15 cellular contexts compared by ENCODE assay signal in genomic region chr19:6761053-6761676, GRCh38. TPM values are rescaled to one million over a fixed set of nuclear protein-coding genes. Genes with fewer than 3 reads are reported as not detected.
DNase-seq lines count a peak whose midpoint lies in the region; ATAC-seq and TF ChIP-seq lines count a peak whose summit lies in the region.
"Had no signal": no experiment of that assay in that cellular context is flagged by ENCODE, and none has a peak within 500 bp of the region (broad histone marks: within the 10 kb centered on the region; RNA-seq: fewer than 3 reads in every experiment).

No MANE protein-coding gene starts in this region.

- H2AFZ ChIP-seq in HCT116 (ENCODE audit: low read depth, low read length, poor library complexity, severe bottlenecking) (no peak overlapping the region), SK-N-SH (ENCODE audit: low read depth) (no peak overlapping the region; the same call in 1 of the 2 replicates)

- H3K4me2 ChIP-seq in HCT116 (ENCODE audit: low read length) (no peak overlapping the region), SK-N-SH (no peak overlapping the region)
- H3K4me2 ChIP-seq: KMS-11 had no signal

- TF ChIP-seq POLR2A in HCT116 (IDR thresholded peaks at IDR 0.05; ENCODE audit: borderline replicate concordance, extremely low read depth, insufficient read depth, insufficient read length): no peak

- 37% methylated on average over 4 of the region's 4 CpGs for WGBS in SK-N-SH (ENCODE audit: low lambda C conversion rate)

- POLR2A ChIA-PET in HCT116 (lab: Charles Lee): no interaction called here
- POLR2A ChIA-PET in SK-N-SH (lab: Yijun Ruan, JAX): interaction anchor here (0.6 kb wide), 1 partner anchor 112 kb away, joined by 3 read pairs; no protein-coding TSS in a partner anchor

- H3K4me3 ChIP-seq in HCT116 (replicated peaks in 1 of 2; ENCODE audit: low read depth in 1 of 2, low read length in 2 of 2) (no peak overlapping the region), SK-N-SH (ENCODE audit: low read depth in 2 of 2, low read length in 1 of 2) (no peak overlapping the region)

- ATAC-seq in HCT116 (peak; percentile 49), left lobe of liver (peak; percentile 65), GM21529 (IDR thresholded peaks at IDR 0.05; ENCODE audit: unreplicated experiment) (no peak)

- CTCF ChIA-PET in HCT116 (lab: Charles Lee): no interaction called here
- CTCF ChIA-PET in SK-N-SH (lab: Yijun Ruan, JAX): interaction anchor here (0.9 kb wide), 1 partner anchor 45 kb away, joined by 3 read pairs; no protein-coding TSS in a partner anchor

- H3K36me3 ChIP-seq in HCT116 (ENCODE audit: control insufficient read depth in 1 of 2, insufficient read depth in 2 of 2, low read length in 2 of 2) (peaks cover 7 to 29% of the 10 kb centered on the region in 2 experiments; a peak in 2 of 4 replicates), SK-N-SH (replicated peaks in 1 of 2; ENCODE audit: control insufficient read depth in 1 of 2, insufficient read depth in 2 of 2, low read length in 1 of 2) (no peaks in the 10 kb centered on the region)

- peaks cover under 1% of the 10 kb centered on the region for H3F3A ChIP-seq in SK-N-SH (replicated peaks; ENCODE audit: insufficient read depth)

- peaks cover 27 to 34% of the 10 kb centered on the region in 2 experiments for H3K4me1 ChIP-seq in HCT116 (ENCODE audit: control insufficient read depth in 1 of 2, insufficient read depth in 2 of 2, low read length in 2 of 2)
- H3K4me1 ChIP-seq in SK-N-SH (ENCODE audit: control insufficient read depth in 1 of 2, insufficient read depth in 2 of 2, low read depth in 1 of 2, low read length in 1 of 2): no peaks in the 10 kb centered on the region; a peak in 1 of 4 replicates

- intact Hi-C loops in HCT116 (cut with micrococcal nuclease): no loop called here

- H3K79me2 ChIP-seq in HCT116 (ENCODE audit: insufficient read depth, low read length) (peaks cover 58% of the 10 kb centered on the region), SK-N-SH (ENCODE audit: insufficient read depth) (no peaks in the 10 kb centered on the region)

- no peaks in the 10 kb centered on the region for H3K9me3 ChIP-seq in HCT116 (ENCODE audit: control insufficient read depth in 1 of 2, insufficient read depth in 1 of 2, low read depth in 1 of 2, low read length in 2 of 2)
- H3K9me3 ChIP-seq in SK-N-SH: no peaks in the 10 kb centered on the region

- no peak overlapping the region for H3K9ac ChIP-seq in HCT116 (ENCODE audit: low read length)
- H3K9ac ChIP-seq in SK-N-SH: no peak overlapping the region
- H3K9ac ChIP-seq: KMS-11 had no signal

- H3K27ac ChIP-seq in HCT116 (ENCODE audit: low read depth, low read length) (no peak overlapping the region), SK-N-SH (ENCODE audit: low read depth in 2 of 2, low read length in 1 of 2) (no peak overlapping the region)
- H3K27ac ChIP-seq: 22Rv1, KMS-11 had no signal

- TF ChIP-seq CTCF in HCT116 (IDR thresholded peaks at IDR 0.05 in 2 of 3, conservative IDR thresholded peaks at IDR 0.05 in 1 of 3; ENCODE audit: borderline replicate concordance in 1 of 3, insufficient read depth in 1 of 3, low read depth in 2 of 3, low read length in 2 of 3) (no peak), SK-N-SH (IDR thresholded peaks at IDR 0.05) (no peak)

- TF ChIP-seq EP300 in SK-N-SH (IDR thresholded peaks at IDR 0.05; ENCODE audit: borderline replicate concordance in 1 of 2, low read depth in 1 of 2, low read length in 1 of 2): no peak

- H4K20me1 ChIP-seq in HCT116 (ENCODE audit: insufficient read depth): no peaks in the 10 kb centered on the region
- no peaks in the 10 kb centered on the region for H4K20me1 ChIP-seq in SK-N-SH (ENCODE audit: insufficient read depth)

- TF ChIP-seq RAD21 in HCT116 (IDR thresholded peaks at IDR 0.05; ENCODE audit: low read depth) (no peak), SK-N-SH (IDR thresholded peaks at IDR 0.05; ENCODE audit: low read length) (no peak)

- DNase-seq in DMS 273 (lab: John Stamatoyannopoulos, UW; ENCODE audit: unreplicated experiment) (peak; percentile 34), DMS 273 treated with DMSO at 0.1 percent for 48 hours (lab: John Stamatoyannopoulos, UW) (no peak), HCT116 (ENCODE audit: low read depth, low spot score) (no peak), SK-N-SH (peak; percentile 77), left lobe of liver (ENCODE audit: low spot score) (no peak), NCI-H69 (lab: John Stamatoyannopoulos, UW) (no peak), cerebellar cortex (ENCODE audit: low spot score) (no peak)
- DNase-seq: activated T-cell treated with anti-CD3 and anti-CD28 coated beads, Interleukin-2, amount 50 U/mL, for 1 hour; DMS79; natural killer cell; NCI-H526 had no signal

- RAD21 ChIA-PET in HCT116 (lab: Charles Lee; ENCODE audit: low non-redundant PET in 1 of 2, low total read pairs in 2 of 2, uncharacterized antibody in 2 of 2, unreplicated experiment in 2 of 2): no interaction called here

- H3K27me3 ChIP-seq in HCT116 (ENCODE audit: insufficient read depth, low read length): no peaks in the 10 kb centered on the region
- no peaks in the 10 kb centered on the region for H3K27me3 ChIP-seq in SK-N-SH (ENCODE audit: insufficient read depth)

- no peaks in the 10 kb centered on the region for H3K9me2 ChIP-seq in HCT116 (ENCODE audit: insufficient read depth)
- no peaks in the 10 kb centered on the region for H3K9me2 ChIP-seq in SK-N-SH

- BruUV-seq in HCT116 (replicated peaks; lab: Mats Ljungman, UMichigan): no TSS peak

TF ChIP-seq in HCT116, 20 proteins besides CTCF, POLR2A, EP300 and RAD21:
- TF ChIP-seq FOSL1 (IDR thresholded peaks at IDR 0.05; ENCODE audit: low read depth) (no peak), JUND (IDR thresholded peaks at IDR 0.05) (no peak), SP1 (IDR thresholded peaks at IDR 0.05; ENCODE audit: low read depth) (peak; percentile 23; the same call in 1 of the 2 replicates)

TF ChIP-seq in SK-N-SH, 30 proteins besides CTCF, POLR2A, EP300 and RAD21:
- TF ChIP-seq USF1 (IDR thresholded peaks at IDR 0.05; ENCODE audit: borderline replicate concordance, low read depth) (peak; percentile 90), JUND (IDR thresholded peaks at IDR 0.05) (no peak), PBX3 (IDR thresholded peaks at IDR 0.05) (peak; percentile 52)
TF ChIP-seq in SK-N-SH: peak in this region for 2.

RNA-seq across cellular contexts. Expression of gene SH2D3A, which starts 6.1 kb away (rescaled TPM):
- total RNA-seq in HCT116 (2021; ENCODE audit: unreplicated experiment): 75.7 TPM
- 57.7 and 67.0 TPM in 2 replicates for polyA plus RNA-seq in HCT116 (2012)
- 0.35 and 0.42 TPM in 2 replicates for polyA plus RNA-seq in SK-N-SH (2012; rRNA removed)
- polyA plus RNA-seq in SK-N-SH (2012; cell fraction: cytosol; rRNA removed): 0.10 and 0.17 TPM in 2 replicates
- 1.2 and 1.4 TPM in 2 replicates for polyA plus RNA-seq in SK-N-SH (2012; cell fraction: nucleus; rRNA removed)
- 1.1 TPM for total RNA-seq in left lobe of liver
- total RNA-seq: fibroblast of lung had no signal
- polyA plus RNA-seq: fibroblast of lung had no signal

RNA-seq across cellular contexts. Expression of gene VAV1, which starts 11.3 kb away (rescaled TPM):
- total RNA-seq in HCT116 (2021; ENCODE audit: unreplicated experiment) (20.6 TPM), left lobe of liver (3.1 TPM)
- 37.2 and 37.3 TPM in 2 replicates for polyA plus RNA-seq in HCT116 (2012)
- 0.02 TPM in 1 of 2 replicates, not detected in the other for polyA plus RNA-seq in SK-N-SH (2012; rRNA removed)
- not detected in 2 replicates for polyA plus RNA-seq in SK-N-SH (2012; cell fraction: cytosol; rRNA removed)
- polyA plus RNA-seq in SK-N-SH (2012; cell fraction: nucleus; rRNA removed): not detected in 2 replicates
- total RNA-seq: fibroblast of lung had no signal
- polyA plus RNA-seq: fibroblast of lung had no signal

RNA-seq across cellular contexts. Expression of gene TRIP10, which starts 21.7 kb away (rescaled TPM):
- 111 TPM for total RNA-seq in HCT116 (2021; ENCODE audit: unreplicated experiment)
- 109 and 120 TPM in 2 replicates for polyA plus RNA-seq in HCT116 (2012)
- 35.4 and 42.9 TPM in 2 replicates for polyA plus RNA-seq in SK-N-SH (2012; rRNA removed)
- 24.5 and 27.4 TPM in 2 replicates for polyA plus RNA-seq in SK-N-SH (2012; cell fraction: cytosol; rRNA removed)
- 129 and 150 TPM in 2 replicates for polyA plus RNA-seq in SK-N-SH (2012; cell fraction: nucleus; rRNA removed)
- total RNA-seq in left lobe of liver: 9.0 TPM

RNA-seq across cellular contexts. Expression of gene GPR108, which starts 23.8 kb away (rescaled TPM):
- total RNA-seq in HCT116 (2021; ENCODE audit: unreplicated experiment) (75.0 TPM), left lobe of liver (28.8 TPM)
- polyA plus RNA-seq in HCT116 (2012): 89.6 and 104 TPM in 2 replicates
- 51.4 and 54.2 TPM in 2 replicates for polyA plus RNA-seq in SK-N-SH (2012; rRNA removed)
- polyA plus RNA-seq in SK-N-SH (2012; cell fraction: cytosol; rRNA removed): 23.5 and 33.8 TPM in 2 replicates
- polyA plus RNA-seq in SK-N-SH (2012; cell fraction: nucleus; rRNA removed): 143 and 206 TPM in 2 replicates

RNA-seq across cellular contexts. Expression of gene C3, which starts 40.7 kb away (rescaled TPM):
- total RNA-seq in HCT116 (2021; ENCODE audit: unreplicated experiment) (7.0 TPM), left lobe of liver (11,297 TPM)
- 1.6 and 2.1 TPM in 2 replicates for polyA plus RNA-seq in HCT116 (2012)
- 0.67 and 0.71 TPM in 2 replicates for polyA plus RNA-seq in SK-N-SH (2012; rRNA removed)
- 0.17 and 0.42 TPM in 2 replicates for polyA plus RNA-seq in SK-N-SH (2012; cell fraction: cytosol; rRNA removed)
- 0.99 and 1.9 TPM in 2 replicates for polyA plus RNA-seq in SK-N-SH (2012; cell fraction: nucleus; rRNA removed)

Comparison
In these comparisons a context has a peak if more than half of its experiments do, and no peak if none do; other contexts are left out.
1. DNase-seq: peak in DMS 273 (single experiment) and SK-N-SH (single experiment); none in DMS 273 treated with DMSO at 0.1 percent for 48 hours (single experiment), HCT116 (single experiment), left lobe of liver (single experiment), NCI-H69 (single experiment) and cerebellar cortex (single experiment).
2. RNA of gene SH2D3A, which starts 6.1 kb away (total RNA-seq): 75.7 TPM in HCT116 (single experiment); 1.1 TPM in left lobe of liver (single experiment); every median in the first group is over 10 times any median in the second.
3. RNA of gene TRIP10, which starts 21.7 kb away (total RNA-seq): 111 TPM in HCT116 (single experiment); 9.0 TPM in left lobe of liver (single experiment); every median in the first group is over 10 times any median in the second.